1 cellular context compared by ENCODE assay signal in genomic region chr7:150739045-150739432, GRCh38.
TF ChIP-seq lines count a peak whose summit lies in the region.

No MANE protein-coding gene starts in this region.

TF ChIP-seq in HCT116, 20 proteins besides CTCF, POLR2A, EP300 and RAD21:
- no peak for TF ChIP-seq REST (IDR thresholded peaks at IDR 0.05; ENCODE audit: low read depth)
- no peak for TF ChIP-seq ZFX (IDR thresholded peaks at IDR 0.05)
- no peak for TF ChIP-seq SP1 (IDR thresholded peaks at IDR 0.05; ENCODE audit: low read depth)
- TF ChIP-seq POLR2AphosphoS5 (IDR thresholded peaks at IDR 0.05; ENCODE audit: low read depth, low read length): no peak
- no peak for TF ChIP-seq ATF3 (IDR thresholded peaks at IDR 0.05)
- no peak for TF ChIP-seq ELF1 (IDR thresholded peaks at IDR 0.05; ENCODE audit: borderline replicate concordance, low read depth)
- TF ChIP-seq EZH2 (IDR thresholded peaks at IDR 0.05): no peak
- TF ChIP-seq SIN3A (IDR thresholded peaks at IDR 0.05; ENCODE audit: low read depth): no peak
- TF ChIP-seq EZH2phosphoT487 (IDR thresholded peaks at IDR 0.05; ENCODE audit: borderline replicate concordance): no peak
- no peak for TF ChIP-seq ZBTB33 (IDR thresholded peaks at IDR 0.05; ENCODE audit: extremely low read depth, insufficient replicate concordance, low read length)
- TF ChIP-seq CBX3 (IDR thresholded peaks at IDR 0.05; ENCODE audit: low read depth): no peak
- TF ChIP-seq MAX (IDR thresholded peaks at IDR 0.05): no peak
- no peak for TF ChIP-seq JUND (IDR thresholded peaks at IDR 0.05)
- no peak for TF ChIP-seq FOSL1 (IDR thresholded peaks at IDR 0.05; ENCODE audit: low read depth)
